Comparison of ENCODE assay signal across 33 cellular contexts in genomic region chr4:57172065-57172464, GRCh38.
"Had no signal": no experiment of that assay in that cellular context is flagged by ENCODE, and none has a peak within 500 bp of the region (broad histone marks: within the 10 kb centered on the region; RNA-seq: fewer than 3 reads in every experiment).

No MANE protein-coding gene starts in this region.

- H3K27ac ChIP-seq: adrenal gland, body of pancreas, colonic mucosa, dorsolateral prefrontal cortex, esophagus muscularis mucosa, foreskin keratinocyte, gastrocnemius medialis, heart left ventricle had no signal

- H3K4me3 Mint-ChIP-seq: activated CD4-positive, alpha-beta memory T cell treated with anti-CD3 and anti-CD28 coated beads for 36 hours; activated CD4-positive, alpha-beta T cell treated with anti-CD3 and anti-CD28 coated beads for 36 hours; activated CD4-positive, alpha-beta T cell treated with anti-CD3 and anti-CD28 coated beads, Interleukin-2, amount 10 ng/mL, durations not matched to agents 24 days and 14 days; activated CD8-positive, alpha-beta memory T cell treated with anti-CD3 and anti-CD28 coated beads, Interleukin-2, amount 10 ng/mL, durations not matched to agents 7 days and 5 days; activated CD8-positive, alpha-beta T cell treated with anti-CD3 and anti-CD28 coated beads, Interleukin-2, amount 10 ng/mL, durations not matched to agents 7 days and 5 days; activated naive CD4-positive, alpha-beta T cell treated with anti-CD3 and anti-CD28 coated beads for 36 hours; activated naive CD4-positive, alpha-beta T cell treated with anti-CD3 and anti-CD28 coated beads, Interleukin-2, amount 50 U/mL, for 24 hours; activated naive CD8-positive, alpha-beta T cell treated with anti-CD3 and anti-CD28 coated beads for 36 hours; activated naive CD8-positive, alpha-beta T cell treated with anti-CD3 and anti-CD28 coated beads, Interleukin-2, amount 50 U/mL, for 24 hours; activated T-helper 1 cell treated with anti-CD3 and anti-CD28 coated beads, Interleukin-12 subunit alpha, Interleukin-12 subunit beta, Interleukin-2, Interleukin-4 antibody, amounts not matched to agents 30 ng/mL and 10 ng/mL and 1 ng/mL, durations not matched to agents 14 hours and 24 hours and 36 hours; endodermal cell had no signal

- H3K4me3 ChIP-seq: adrenal gland, body of pancreas, colonic mucosa, dorsolateral prefrontal cortex, esophagus muscularis mucosa, gastrocnemius medialis, heart left ventricle had no signal

- H3K4me1 Mint-ChIP-seq: activated CD4-positive, alpha-beta T cell treated with anti-CD3 and anti-CD28 coated beads for 36 hours; activated CD4-positive, alpha-beta T cell treated with anti-CD3 and anti-CD28 coated beads, Interleukin-2, amount 10 ng/mL, durations not matched to agents 24 days and 14 days; activated CD8-positive, alpha-beta memory T cell treated with anti-CD3 and anti-CD28 coated beads, Interleukin-2, amount 10 ng/mL, durations not matched to agents 7 days and 5 days; activated naive CD4-positive, alpha-beta T cell treated with anti-CD3 and anti-CD28 coated beads, Interleukin-2, amount 50 U/mL, for 24 hours; activated naive CD8-positive, alpha-beta T cell treated with anti-CD3 and anti-CD28 coated beads for 36 hours; activated naive CD8-positive, alpha-beta T cell treated with anti-CD3 and anti-CD28 coated beads, Interleukin-2, amount 50 U/mL, for 24 hours had no signal

- ATAC-seq: activated CD4-positive, alpha-beta T cell treated with anti-CD3 and anti-CD28 coated beads for 36 hours; activated CD8-positive, alpha-beta memory T cell treated with anti-CD3 and anti-CD28 coated beads, Interleukin-2, amount 10 ng/mL, durations not matched to agents 7 days and 5 days; activated CD8-positive, alpha-beta T cell treated with anti-CD3 and anti-CD28 coated beads, Interleukin-2, amount 10 ng/mL, durations not matched to agents 7 days and 5 days; activated naive CD8-positive, alpha-beta T cell treated with anti-CD3 and anti-CD28 coated beads, Interleukin-2, amount 50 U/mL, for 24 hours; body of pancreas; foreskin keratinocyte; gastrocnemius medialis; heart left ventricle had no signal

- H3K9me3 Mint-ChIP-seq: activated CD4-positive, alpha-beta memory T cell treated with anti-CD3 and anti-CD28 coated beads for 36 hours; activated CD4-positive, alpha-beta T cell treated with anti-CD3 and anti-CD28 coated beads, Interleukin-2, amount 10 ng/mL, durations not matched to agents 24 days and 14 days; activated naive CD4-positive, alpha-beta T cell treated with anti-CD3 and anti-CD28 coated beads for 36 hours; activated naive CD4-positive, alpha-beta T cell treated with anti-CD3 and anti-CD28 coated beads, Interleukin-2, amount 50 U/mL, for 24 hours; activated naive CD8-positive, alpha-beta T cell treated with anti-CD3 and anti-CD28 coated beads for 36 hours; activated naive CD8-positive, alpha-beta T cell treated with anti-CD3 and anti-CD28 coated beads, Interleukin-2, amount 50 U/mL, for 24 hours; activated T-helper 1 cell treated with anti-CD3 and anti-CD28 coated beads, Interleukin-12 subunit alpha, Interleukin-12 subunit beta, Interleukin-2, Interleukin-4 antibody, amounts not matched to agents 30 ng/mL and 10 ng/mL and 1 ng/mL, durations not matched to agents 14 hours and 24 hours and 36 hours; activated T-helper 2 cell treated with anti-CD3 and anti-CD28 coated beads, Interferon-gamma antibody, Interleukin-2, Interleukin-4, amounts not matched to agents 10 μg/mL and 5 μg/mL and 100 μg/mL, durations not matched to agents 14 hours and 24 hours and 36 hours had no signal

- H3K36me3 ChIP-seq: adrenal gland, colonic mucosa, esophagus muscularis mucosa, gastrocnemius medialis, heart left ventricle had no signal

- H3K27me3 ChIP-seq: adrenal gland, body of pancreas, colonic mucosa, dorsolateral prefrontal cortex, esophagus muscularis mucosa, foreskin keratinocyte, gastrocnemius medialis had no signal

- H3K27ac Mint-ChIP-seq: activated CD4-positive, alpha-beta memory T cell treated with anti-CD3 and anti-CD28 coated beads for 36 hours; activated CD4-positive, alpha-beta T cell treated with anti-CD3 and anti-CD28 coated beads for 36 hours; activated CD4-positive, alpha-beta T cell treated with anti-CD3 and anti-CD28 coated beads, Interleukin-2, amount 10 ng/mL, durations not matched to agents 24 days and 14 days; activated CD8-positive, alpha-beta memory T cell treated with anti-CD3 and anti-CD28 coated beads, Interleukin-2, amount 10 ng/mL, durations not matched to agents 7 days and 5 days; activated CD8-positive, alpha-beta T cell treated with anti-CD3 and anti-CD28 coated beads, Interleukin-2, amount 10 ng/mL, durations not matched to agents 7 days and 5 days; activated naive CD4-positive, alpha-beta T cell treated with anti-CD3 and anti-CD28 coated beads for 36 hours; activated naive CD4-positive, alpha-beta T cell treated with anti-CD3 and anti-CD28 coated beads, Interleukin-2, amount 50 U/mL, for 24 hours; activated naive CD8-positive, alpha-beta T cell treated with anti-CD3 and anti-CD28 coated beads for 36 hours; activated naive CD8-positive, alpha-beta T cell treated with anti-CD3 and anti-CD28 coated beads, Interleukin-2, amount 50 U/mL, for 24 hours; activated T-helper 1 cell treated with anti-CD3 and anti-CD28 coated beads, Interleukin-12 subunit alpha, Interleukin-12 subunit beta, Interleukin-2, Interleukin-4 antibody, amounts not matched to agents 30 ng/mL and 10 ng/mL and 1 ng/mL, durations not matched to agents 14 hours and 24 hours and 36 hours; activated T-helper 2 cell treated with anti-CD3 and anti-CD28 coated beads, Interferon-gamma antibody, Interleukin-2, Interleukin-4, amounts not matched to agents 10 μg/mL and 5 μg/mL and 100 μg/mL, durations not matched to agents 14 hours and 24 hours and 36 hours; endodermal cell had no signal

- H3K36me3 Mint-ChIP-seq: activated CD4-positive, alpha-beta memory T cell treated with anti-CD3 and anti-CD28 coated beads for 36 hours; activated CD8-positive, alpha-beta memory T cell treated with anti-CD3 and anti-CD28 coated beads, Interleukin-2, amount 10 ng/mL, durations not matched to agents 7 days and 5 days; activated naive CD4-positive, alpha-beta T cell treated with anti-CD3 and anti-CD28 coated beads, Interleukin-2, amount 50 U/mL, for 24 hours; activated naive CD8-positive, alpha-beta T cell treated with anti-CD3 and anti-CD28 coated beads for 36 hours had no signal

- H3K4me1 ChIP-seq: adrenal gland, body of pancreas, colonic mucosa, esophagus muscularis mucosa, foreskin keratinocyte, gastrocnemius medialis, heart left ventricle had no signal

- H3K9me3 ChIP-seq: adrenal gland, body of pancreas, colonic mucosa, esophagus muscularis mucosa, gastrocnemius medialis, heart left ventricle had no signal

- DNase-seq: activated CD4-positive, alpha-beta memory T cell treated with anti-CD3 and anti-CD28 coated beads for 36 hours; activated CD4-positive, alpha-beta T cell treated with anti-CD3 and anti-CD28 coated beads for 36 hours; activated CD4-positive, alpha-beta T cell treated with anti-CD3 and anti-CD28 coated beads, Interleukin-2, amount 10 ng/mL, durations not matched to agents 24 days and 14 days; activated CD4-positive, CD25-positive, alpha-beta regulatory T cell; activated CD4-positive, CD25-positive, alpha-beta regulatory T cell treated with anti-CD3 and anti-CD28 coated beads, Interleukin-2, amount 50 U/mL, for 72 hours; activated CD8-positive, alpha-beta memory T cell treated with anti-CD3 and anti-CD28 coated beads, Interleukin-2, amount 10 ng/mL, durations not matched to agents 7 days and 5 days; activated CD8-positive, alpha-beta memory T cell treated with anti-CD3 and anti-CD28 coated beads, Interleukin-2, amount 50 U/mL, for 4 hours; activated CD8-positive, alpha-beta T cell treated with anti-CD3 and anti-CD28 coated beads, Interleukin-2, amount 10 ng/mL, durations not matched to agents 7 days and 5 days; activated effector memory CD4-positive, alpha-beta T cell treated with anti-CD3 and anti-CD28 coated beads, Interleukin-2, amount 50 U/mL, for 16 hours; activated naive CD4-positive, alpha-beta T cell treated with anti-CD3 and anti-CD28 coated beads for 36 hours; activated naive CD8-positive, alpha-beta T cell treated with anti-CD3 and anti-CD28 coated beads for 36 hours; activated naive CD8-positive, alpha-beta T cell treated with anti-CD3 and anti-CD28 coated beads, Interleukin-2, amount 50 U/mL, for 24 hours; activated T-cell treated with anti-CD3 and anti-CD28 coated beads, Interleukin-2, amount 50 U/mL, for 1 hour; activated T-cell treated with anti-CD3 and anti-CD28 coated beads, Interleukin-2, amount 50 U/mL, for 48 hours; adrenal gland; amygdala; aorta; body of pancreas; caudate nucleus; colonic mucosa; dorsolateral prefrontal cortex; effector memory CD4-positive, alpha-beta T cell; endodermal cell; erythroblast; foreskin keratinocyte; gastrocnemius medialis; glutamatergic neuron; heart left ventricle; T-helper 2 cell had no signal

- H3K27me3 Mint-ChIP-seq: activated CD4-positive, alpha-beta T cell treated with anti-CD3 and anti-CD28 coated beads, Interleukin-2, amount 10 ng/mL, durations not matched to agents 24 days and 14 days had no signal
